9 cellular contexts compared by ENCODE assay signal in genomic region chr10:127908106-127908957, GRCh38. TPM values are rescaled to one million over a fixed set of nuclear protein-coding genes. Genes with fewer than 3 reads are reported as not detected.
DNase-seq lines count a peak whose midpoint lies in the region; ATAC-seq, FAIRE-seq and TF ChIP-seq lines count a peak whose summit lies in the region.
"Had no signal": no experiment of that assay in that cellular context is flagged by ENCODE, and none has a peak within 500 bp of the region (broad histone marks: within the 10 kb centered on the region; RNA-seq: fewer than 3 reads in every experiment).

No MANE protein-coding gene starts in this region.

- FAIRE-seq in RCC 7860 (lab: Jason Lieb, UNC), result peak; percentile 96
- FAIRE-seq: endometrium had no signal

- CTCF ChIA-PET in CD4-positive, alpha-beta memory T cell (lab: Charles Lee; ENCODE audit: partially characterized antibody), result interaction anchor here (0.5 to 6.9 kb wide), 4 partner anchors 103 to 210 kb away, joined by 3 to 49 read pairs (median 6); no protein-coding TSS in a partner anchor

- 47% methylated on average over 8 of the region's 13 CpGs for WGBS in esophagus muscularis mucosa
- WGBS in ovary, 3 donors, result 62 to 67% (median 63%) methylated on average over 13 of the region's 13 CpGs

- peak overlapping the region in 7 of 8 donors; percentile 15 to 64 (median 42) for H3K4me3 Mint-ChIP-seq in CD4-positive, alpha-beta memory T cell

- no peaks in the 10 kb centered on the region for H3K4me1 Mint-ChIP-seq in CD4-positive, alpha-beta memory T cell

- no peaks in the 10 kb centered on the region for H3K4me1 ChIP-seq in CD4-positive, alpha-beta memory T cell (ENCODE audit: insufficient read depth, low read length)
- peaks cover 14 to 27% (median 25%) of the 10 kb centered on the region in 4 donors for H3K4me1 ChIP-seq in esophagus muscularis mucosa
- peaks cover 3% of the 10 kb centered on the region for H3K4me1 ChIP-seq in ovary (ENCODE audit: insufficient read depth)

- H3K27ac ChIP-seq in CD4-positive, alpha-beta memory T cell (ENCODE audit: low read depth, low read length), result no peak overlapping the region
- H3K27ac ChIP-seq in esophagus muscularis mucosa (replicated peaks in 1 of 4) (peak overlapping the region; percentile 76 to 86 (median 83)), ovary (no peak overlapping the region)

- no peak for DNase-seq in CD4-positive, alpha-beta memory T cell
- DNase-seq in RCC 7860 (ENCODE audit: low spot score), result peak; percentile 98
- peak; percentile 79 for DNase-seq in esophagus muscularis mucosa (ENCODE audit: extremely low spot score)
- no peak for DNase-seq in ovary
- DNase-seq in Kasumi-1 (lab: John Stamatoyannopoulos, UW), result no peak
- no peak for DNase-seq in NCI-H2171 (lab: John Stamatoyannopoulos, UW)

- peaks cover 19 to 31% of the 10 kb centered on the region in 2 donors for H3K27me3 Mint-ChIP-seq in CD4-positive, alpha-beta memory T cell

- POLR2A ChIA-PET in CD4-positive, alpha-beta memory T cell (lab: Charles Lee; ENCODE audit: partially characterized antibody), result no interaction called here

- TF ChIP-seq CTCF in esophagus muscularis mucosa (IDR thresholded peaks at IDR 0.05) (no peak), ovary (IDR thresholded peaks at IDR 0.05) (no peak)

- no peak for ATAC-seq in GM21367 (IDR thresholded peaks at IDR 0.05; ENCODE audit: unreplicated experiment)
- no peak for ATAC-seq in GM21381 (IDR thresholded peaks at IDR 0.05; ENCODE audit: unreplicated experiment)

- intact Hi-C loops in CD4-positive, alpha-beta memory T cell (cut with micrococcal nuclease), result no loop called here
- intact Hi-C loops in esophagus muscularis mucosa (cut with DNase I) (loop anchor here (10.0 kb wide), 1 partner anchor 166 kb away; no protein-coding TSS in a partner anchor), ovary (cut with DNase I) (loop anchor here in 2 of 4 donors (5.0 to 10.0 kb wide), 2 partner anchors 104 to 166 kb away; no protein-coding TSS in a partner anchor)

- no peaks in the 10 kb centered on the region for H3K36me3 Mint-ChIP-seq in CD4-positive, alpha-beta memory T cell

- H3K9me3 Mint-ChIP-seq in CD4-positive, alpha-beta memory T cell, result no peaks in the 10 kb centered on the region

- TF ChIP-seq EP300 in esophagus muscularis mucosa (IDR thresholded peaks at IDR 0.05), result peak; percentile 24
- TF ChIP-seq EP300 in ovary (IDR thresholded peaks at IDR 0.05), result no peak

- H3K9me3 ChIP-seq in CD4-positive, alpha-beta memory T cell (ENCODE audit: control insufficient read depth in 1 of 2, low read length in 2 of 2), result no peaks in the 10 kb centered on the region
- H3K9me3 ChIP-seq in esophagus muscularis mucosa, result no peaks in the 10 kb centered on the region
- no peaks in the 10 kb centered on the region for H3K9me3 ChIP-seq in ovary

- no peak for TF ChIP-seq POLR2A in esophagus muscularis mucosa (IDR thresholded peaks at IDR 0.05; ENCODE audit: low read depth)
- TF ChIP-seq POLR2A in ovary (IDR thresholded peaks at IDR 0.05), result no peak

- peaks cover 5% of the 10 kb centered on the region for H3K27me3 ChIP-seq in CD4-positive, alpha-beta memory T cell (ENCODE audit: insufficient read depth, low read length)
- H3K27me3 ChIP-seq in esophagus muscularis mucosa (peaks cover 0 to 51% (median 0%) of the 10 kb centered on the region in 4 donors), ovary (no peaks in the 10 kb centered on the region)

- H3K36me3 ChIP-seq in CD4-positive, alpha-beta memory T cell (ENCODE audit: insufficient read depth, low read length), result no peaks in the 10 kb centered on the region
- H3K36me3 ChIP-seq in esophagus muscularis mucosa (no peaks in the 10 kb centered on the region), ovary (no peaks in the 10 kb centered on the region)

- H3K27ac Mint-ChIP-seq in CD4-positive, alpha-beta memory T cell, result no peak overlapping the region

- no peak overlapping the region for H3K4me3 ChIP-seq in CD4-positive, alpha-beta memory T cell (ENCODE audit: low read length in 2 of 2)
- H3K4me3 ChIP-seq in esophagus muscularis mucosa, result peak overlapping the region; percentile 64 to 75 (median 70)
- peak overlapping the region; percentile 41 for H3K4me3 ChIP-seq in ovary

RNA-seq across cellular contexts. Expression of gene PTPRE, which starts 1.4 kb away (rescaled TPM):
- total RNA-seq in CD4-positive, alpha-beta memory T cell, result 10 to 100 TPM; 24.4 to 27.6 TPM
- polyA plus RNA-seq in CD4-positive, alpha-beta memory T cell, result 10 to 100 TPM in 1 of 2 donors, 1 to 10 TPM in 1; 6.5 to 13.5 TPM
- total RNA-seq in esophagus muscularis mucosa (10 to 100 TPM in 2 of 4 donors, 1 to 10 TPM in 2; 8.7 to 22.4 (median 13.3) TPM), ovary (10 to 100 TPM in 2 of 7 donors, 1 to 10 TPM in 5; 4.1 to 15.5 (median 7.4) TPM)
- polyA plus RNA-seq in ovary, result 1 to 10 TPM; 2.1 to 6.9 TPM

RNA-seq across cellular contexts. Expression of gene CLRN3, which starts 15.6 kb away (rescaled TPM):
- not detected for total RNA-seq in CD4-positive, alpha-beta memory T cell
- polyA plus RNA-seq in CD4-positive, alpha-beta memory T cell, result not detected
- not detected for total RNA-seq in esophagus muscularis mucosa
- under 1 TPM in 1 of 7 donors, not detected in 6; 0.24 TPM for total RNA-seq in ovary
- not detected for polyA plus RNA-seq in ovary

Comparison
In these comparisons a context has a peak if more than half of its experiments do, and no peak if none do; other contexts are left out.
1. DNase-seq: peak in RCC 7860 (single experiment) and esophagus muscularis mucosa (single experiment); none in CD4-positive, alpha-beta memory T cell (0 of 5), ovary (0 of 5), Kasumi-1 (0 of 2) and NCI-H2171 (single experiment).
2. H3K27ac ChIP-seq: peak in esophagus muscularis mucosa (4 of 4); none in CD4-positive, alpha-beta memory T cell (single experiment) and ovary (0 of 2).
3. H3K4me3 ChIP-seq: peak in esophagus muscularis mucosa (4 of 4) and ovary (single experiment); none in CD4-positive, alpha-beta memory T cell (0 of 2).